Comparison of ENCODE assay signal across 8 cellular contexts in genomic region chr3:43621974-43622739, GRCh38. TPM values are rescaled to one million over a fixed set of nuclear protein-coding genes. Genes with fewer than 3 reads are reported as not detected.
DNase-seq lines count a peak whose midpoint lies in the region; ATAC-seq, FAIRE-seq and TF ChIP-seq lines count a peak whose summit lies in the region.

Gene ANO10, minus strand, starts transcription at chr3:43622011. Its CDS starts 16,159 bp downstream, at chr3:43605852.

- peak within 1 kb of the TSS; percentile 83 for H3K27ac ChIP-seq in iPS-20b (ENCODE audit: low read length)
- H3K27ac ChIP-seq in skeletal muscle tissue (ENCODE audit: low read depth, low read length), result peak within 1 kb of the TSS; percentile 87

- H3K9me3 ChIP-seq in iPS-20b (ENCODE audit: insufficient read depth, low read depth, low read length) (no peaks in the 10 kb centered on the region), skeletal muscle tissue (ENCODE audit: control insufficient read depth in 3 of 3, low read length in 3 of 3) (no peaks in the 10 kb centered on the region)

- H3K27me3 ChIP-seq in bronchial epithelial cell (ENCODE audit: control insufficient read depth, insufficient read depth, low read length) (no peaks in the 10 kb centered on the region), iPS-20b (ENCODE audit: insufficient read depth, low read length) (no peaks in the 10 kb centered on the region), skeletal muscle tissue (ENCODE audit: control insufficient read depth in 3 of 3, insufficient read depth in 3 of 3, low read length in 3 of 3) (no peaks in the 10 kb centered on the region)

- ATAC-seq in GM18907 (IDR thresholded peaks at IDR 0.05; ENCODE audit: unreplicated experiment), result peak; percentile 97
- ATAC-seq in HG03139 (IDR thresholded peaks at IDR 0.05; ENCODE audit: unreplicated experiment), result peak; percentile 96

- peak within 1 kb of the TSS; percentile 82 for H3K4me3 ChIP-seq in AG04449 (ENCODE audit: low read depth, low read length)
- H3K4me3 ChIP-seq in WI38 (ENCODE audit: low read depth, low read length), result peak within 1 kb of the TSS; percentile 84
- peak within 1 kb of the TSS; percentile 93 for H3K4me3 ChIP-seq in bronchial epithelial cell (ENCODE audit: low read depth, low read length)
- peak within 1 kb of the TSS; percentile 84 for H3K4me3 ChIP-seq in iPS-20b (ENCODE audit: low read length)
- H3K4me3 ChIP-seq in skeletal muscle tissue (ENCODE audit: low read length in 3 of 3), result peak within 1 kb of the TSS; percentile 82 to 90 (median 83)

- H3K4me1 ChIP-seq in iPS-20b (ENCODE audit: insufficient read depth, low read length) (peaks cover 7% of the 10 kb centered on the region; the same call in 1 of the 2 replicates), skeletal muscle tissue (ENCODE audit: control insufficient read depth in 3 of 3, insufficient read depth in 3 of 3, low read length in 3 of 3) (peaks cover 9 to 16% (median 10%) of the 10 kb centered on the region in 3 donors)

- DNase-seq in AG04449 (ENCODE audit: low read depth, low spot score) (peak; percentile 95), NCI-H2227 (lab: John Stamatoyannopoulos, UW; ENCODE audit: unreplicated experiment) (peak; percentile 96), bronchial epithelial cell (ENCODE audit: low read depth) (peak; percentile 97)

- TF ChIP-seq CTCF in AG04449 (IDR thresholded peaks at IDR 0.05; ENCODE audit: insufficient read depth, low read length, missing control alignments), result no peak
- TF ChIP-seq CTCF in WI38 (IDR thresholded peaks at IDR 0.05; ENCODE audit: low read depth, low read length), result no peak
- no peak for TF ChIP-seq CTCF in bronchial epithelial cell (IDR thresholded peaks at IDR 0.05; ENCODE audit: insufficient read depth, low read length, severe bottlenecking)

- POLR2A ChIA-PET in AG04449 (lab: Yijun Ruan, JAX), result interaction anchor here (1.0 kb wide), 2 partner anchors 10 to 13 kb away, joined by 3 to 5 read pairs; no protein-coding TSS in a partner anchor

- H3K9ac ChIP-seq in iPS-20b (ENCODE audit: low read depth, low read length), result peak within 1 kb of the TSS; percentile 91
- H3K9ac ChIP-seq in skeletal muscle tissue (ENCODE audit: low read depth in 1 of 3, low read length in 3 of 3), result peak within 1 kb of the TSS; percentile 83 to 89 (median 87)

- no peak for FAIRE-seq in bronchial epithelial cell (lab: Jason Lieb, UNC)

- no peaks in the 10 kb centered on the region for H3K36me3 ChIP-seq in bronchial epithelial cell (ENCODE audit: control insufficient read depth, insufficient read depth, low read length)
- no peaks in the 10 kb centered on the region for H3K36me3 ChIP-seq in iPS-20b (ENCODE audit: insufficient read depth, low read depth, low read length)
- no peaks in the 10 kb centered on the region for H3K36me3 ChIP-seq in skeletal muscle tissue (ENCODE audit: control insufficient read depth in 3 of 3, insufficient read depth in 3 of 3, low read length in 3 of 3)

- CTCF ChIA-PET in AG04449 (lab: Yijun Ruan, JAX), result interaction anchor here (1.9 kb wide), 1 partner anchor 10 kb away, joined by 4 read pairs; no protein-coding TSS in a partner anchor

RNA-seq across cellular contexts. Expression of gene ANO10, which starts in this region (rescaled TPM):
- 25.6 and 25.8 TPM in 2 replicates for total RNA-seq in bronchial epithelial cell
- total RNA-seq in skeletal muscle tissue, result 25.1 TPM

Comparison
In these comparisons a context has a peak if more than half of its experiments do, and no peak if none do; other contexts are left out.
1. Peak in every context shown above with its lines: DNase-seq, ATAC-seq, H3K4me3 ChIP-seq and H3K27ac ChIP-seq.